Comparison of ENCODE assay signal across 1 cellular context in the genomic region with DNA sequence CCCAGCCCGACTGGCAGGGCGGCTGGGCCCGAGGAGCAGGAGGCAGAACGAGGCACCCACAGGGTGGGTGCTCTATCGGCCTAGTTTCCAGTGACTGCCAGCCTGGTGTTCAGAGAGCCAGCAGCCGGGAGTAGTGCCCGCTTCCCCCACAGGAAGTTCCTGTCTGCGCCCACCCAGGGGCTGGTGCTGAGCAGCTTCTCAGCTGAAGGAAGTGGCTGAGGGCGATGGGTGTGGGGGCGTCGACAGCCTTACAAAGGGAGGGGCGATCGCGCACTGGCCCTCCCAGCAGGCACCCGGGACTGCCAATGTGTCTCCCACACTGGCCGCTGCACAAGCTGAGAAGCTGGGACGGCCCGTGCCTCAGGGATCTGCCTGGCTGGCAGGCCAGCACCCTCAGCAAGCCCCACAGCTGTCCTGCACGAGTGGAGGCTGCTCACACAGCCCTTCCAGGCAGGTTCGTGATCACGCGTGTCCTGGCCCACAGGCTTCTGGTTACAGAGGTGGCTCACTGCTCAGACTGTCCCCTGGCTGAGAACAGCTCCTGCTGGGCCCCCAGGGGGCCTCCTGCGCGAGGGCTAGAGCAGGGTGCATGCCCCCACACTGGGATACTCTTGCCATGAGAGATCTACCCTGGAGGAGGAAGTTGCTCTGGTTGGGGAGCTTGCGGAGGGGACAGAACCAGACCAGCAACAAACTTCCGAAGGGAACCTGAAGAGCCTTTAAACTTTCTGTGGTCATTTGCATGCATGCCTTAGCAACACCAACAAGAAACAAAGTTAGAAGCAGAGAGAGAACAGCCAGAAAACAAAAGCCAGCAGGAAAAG.
A peak's percentile ranks its signal among the peaks of the same experiment; 100 is the strongest.
TF ChIP-seq lines count a peak whose summit lies in the region.

No MANE protein-coding gene starts in this region.

TF ChIP-seq in HEK293, 187 proteins besides CTCF, POLR2A, EP300 and RAD21 (continued from another document):
- TF ChIP-seq, protein P1, sequence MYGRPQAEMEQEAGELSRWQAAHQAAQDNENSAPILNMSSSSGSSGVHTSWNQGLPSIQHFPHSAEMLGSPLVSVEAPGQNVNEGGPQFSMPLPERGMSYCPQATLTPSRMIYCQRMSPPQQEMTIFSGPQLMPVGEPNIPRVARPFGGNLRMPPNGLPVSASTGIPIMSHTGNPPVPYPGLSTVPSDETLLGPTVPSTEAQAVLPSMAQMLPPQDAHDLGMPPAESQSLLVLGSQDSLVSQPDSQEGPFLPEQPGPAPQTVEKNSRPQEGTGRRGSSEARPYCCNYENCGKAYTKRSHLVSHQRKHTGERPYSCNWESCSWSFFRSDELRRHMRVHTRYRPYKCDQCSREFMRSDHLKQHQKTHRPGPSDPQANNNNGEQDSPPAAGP (tag by site-specific recombination; IDR thresholded peaks at IDR 0.05), result no peak
- TF ChIP-seq, protein P2, sequence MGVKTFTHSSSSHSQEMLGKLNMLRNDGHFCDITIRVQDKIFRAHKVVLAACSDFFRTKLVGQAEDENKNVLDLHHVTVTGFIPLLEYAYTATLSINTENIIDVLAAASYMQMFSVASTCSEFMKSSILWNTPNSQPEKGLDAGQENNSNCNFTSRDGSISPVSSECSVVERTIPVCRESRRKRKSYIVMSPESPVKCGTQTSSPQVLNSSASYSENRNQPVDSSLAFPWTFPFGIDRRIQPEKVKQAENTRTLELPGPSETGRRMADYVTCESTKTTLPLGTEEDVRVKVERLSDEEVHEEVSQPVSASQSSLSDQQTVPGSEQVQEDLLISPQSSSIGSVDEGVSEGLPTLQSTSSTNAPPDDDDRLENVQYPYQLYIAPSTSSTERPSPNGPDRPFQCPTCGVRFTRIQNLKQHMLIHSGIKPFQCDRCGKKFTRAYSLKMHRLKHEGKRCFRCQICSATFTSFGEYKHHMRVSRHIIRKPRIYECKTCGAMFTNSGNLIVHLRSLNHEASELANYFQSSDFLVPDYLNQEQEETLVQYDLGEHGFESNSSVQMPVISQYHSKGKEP (tag by site-specific recombination; IDR thresholded peaks at IDR 0.05), result no peak
- TF ChIP-seq ZNF146 (tag by site-specific recombination; IDR thresholded peaks at IDR 0.05) (no peak), ZBTB48 (tag by site-specific recombination; IDR thresholded peaks at IDR 0.05) (no peak), ZNF473 (tag by site-specific recombination; IDR thresholded peaks at IDR 0.05) (no peak), GLIS1 (tag by site-specific recombination; IDR thresholded peaks at IDR 0.05) (peak; percentile 61), ZFHX2 (tag by site-specific recombination; conservative IDR thresholded peaks at IDR 0.05) (peak; percentile 39; the same call in 1 of the 2 replicates), ZNF433 (tag by site-specific recombination; IDR thresholded peaks at IDR 0.05; ENCODE audit: low read depth) (no peak), SP2 (tag by site-specific recombination; IDR thresholded peaks at IDR 0.05) (peak; percentile 30; the same call in 1 of the 2 replicates)
- TF ChIP-seq, protein P3, sequence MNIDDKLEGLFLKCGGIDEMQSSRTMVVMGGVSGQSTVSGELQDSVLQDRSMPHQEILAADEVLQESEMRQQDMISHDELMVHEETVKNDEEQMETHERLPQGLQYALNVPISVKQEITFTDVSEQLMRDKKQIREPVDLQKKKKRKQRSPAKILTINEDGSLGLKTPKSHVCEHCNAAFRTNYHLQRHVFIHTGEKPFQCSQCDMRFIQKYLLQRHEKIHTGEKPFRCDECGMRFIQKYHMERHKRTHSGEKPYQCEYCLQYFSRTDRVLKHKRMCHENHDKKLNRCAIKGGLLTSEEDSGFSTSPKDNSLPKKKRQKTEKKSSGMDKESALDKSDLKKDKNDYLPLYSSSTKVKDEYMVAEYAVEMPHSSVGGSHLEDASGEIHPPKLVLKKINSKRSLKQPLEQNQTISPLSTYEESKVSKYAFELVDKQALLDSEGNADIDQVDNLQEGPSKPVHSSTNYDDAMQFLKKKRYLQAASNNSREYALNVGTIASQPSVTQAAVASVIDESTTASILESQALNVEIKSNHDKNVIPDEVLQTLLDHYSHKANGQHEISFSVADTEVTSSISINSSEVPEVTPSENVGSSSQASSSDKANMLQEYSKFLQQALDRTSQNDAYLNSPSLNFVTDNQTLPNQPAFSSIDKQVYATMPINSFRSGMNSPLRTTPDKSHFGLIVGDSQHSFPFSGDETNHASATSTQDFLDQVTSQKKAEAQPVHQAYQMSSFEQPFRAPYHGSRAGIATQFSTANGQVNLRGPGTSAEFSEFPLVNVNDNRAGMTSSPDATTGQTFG (tag by site-specific recombination; IDR thresholded peaks at IDR 0.05; ENCODE audit: borderline replicate concordance), result no peak
- TF ChIP-seq, protein P4, sequence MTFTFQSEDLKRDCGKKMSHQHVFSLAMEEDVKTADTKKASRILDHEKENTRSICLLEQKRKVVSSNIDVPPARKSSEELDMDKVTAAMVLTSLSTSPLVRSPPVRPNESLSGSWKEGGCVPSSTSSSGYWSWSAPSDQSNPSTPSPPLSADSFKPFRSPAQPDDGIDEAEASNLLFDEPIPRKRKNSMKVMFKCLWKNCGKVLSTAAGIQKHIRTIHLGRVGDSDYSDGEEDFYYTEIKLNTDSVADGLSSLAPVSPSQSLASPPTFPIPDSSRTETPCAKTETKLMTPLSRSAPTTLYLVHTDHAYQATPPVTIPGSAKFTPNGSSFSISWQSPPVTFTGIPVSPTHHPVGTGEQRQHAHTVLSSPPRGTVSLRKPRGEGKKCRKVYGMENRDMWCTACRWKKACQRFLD (tag by site-specific recombination; IDR thresholded peaks at IDR 0.05), result no peak
